In genomic region chr18:44812426-44812825, GRCh38 we compare ENCODE assay signal across 7 cellular contexts.
"Had no signal": no experiment of that assay in that cellular context is flagged by ENCODE, and none has a peak within 500 bp of the region (broad histone marks: within the 10 kb centered on the region; RNA-seq: fewer than 3 reads in every experiment).

No MANE protein-coding gene starts in this region.

- H3K27ac Mint-ChIP-seq: GM23338, H9, IgD-negative memory B cell had no signal

- H3K9me3 Mint-ChIP-seq: GM23338, H9, IgD-negative memory B cell had no signal

- ATAC-seq: HepG2 had no signal

- H3K27ac ChIP-seq: HL-60 had no signal

- DNase-seq: H9, HCEC 1CT, KBM-7 had no signal

- H3K4me3 ChIP-seq: GM23338 had no signal

- H3K4me3 Mint-ChIP-seq: GM23338, H9 had no signal

- H3K27me3 Mint-ChIP-seq: IgD-negative memory B cell had no signal
